Comparison of ENCODE assay signal across 20 cellular contexts in genomic region chr22:49373801-49374226, GRCh38.
DNase-seq lines count a peak whose midpoint lies in the region; FAIRE-seq and TF ChIP-seq lines count a peak whose summit lies in the region.
"Had no signal": no experiment of that assay in that cellular context is flagged by ENCODE, and none has a peak within 500 bp of the region (broad histone marks: within the 10 kb centered on the region; RNA-seq: fewer than 3 reads in every experiment).

No MANE protein-coding gene starts in this region.

- TF ChIP-seq CTCF in coronary artery (IDR thresholded peaks at IDR 0.05) (no peak), type B pancreatic cell (conservative IDR thresholded peaks at IDR 0.05) (no peak)

- no peak overlapping the region for H3K4me3 Mint-ChIP-seq in type B pancreatic cell
- H3K4me3 Mint-ChIP-seq: CD8-positive, alpha-beta memory T cell had no signal

- no peaks in the 10 kb centered on the region for H3K36me3 Mint-ChIP-seq in type B pancreatic cell
- H3K36me3 Mint-ChIP-seq: CD8-positive, alpha-beta memory T cell had no signal

- H3K9me3 Mint-ChIP-seq in type B pancreatic cell = no peaks in the 10 kb centered on the region
- H3K9me3 Mint-ChIP-seq: CD8-positive, alpha-beta memory T cell had no signal

- FAIRE-seq in urothelium cell line (lab: Jason Lieb, UNC) = no peak
- FAIRE-seq: A204.1, GM12878 had no signal

- H3K4me3 ChIP-seq in coronary artery = no peak overlapping the region
- H3K4me3 ChIP-seq: BLaER1 treated with 17β-estradiol and CSF1 and Interleukin-3, amounts not matched to agents 10 nM and 100 nM; GM12878 had no signal

- peak; percentile 32 for DNase-seq in activated CD8-positive, alpha-beta memory T cell treated with anti-CD3 and anti-CD28 coated beads for 24 hours
- DNase-seq in activated CD8-positive, alpha-beta memory T cell treated with anti-CD3 and anti-CD28 coated beads, Interleukin-2, amount 50 U/mL, for 4 hours = no peak
- DNase-seq in coronary artery (ENCODE audit: low spot score) = peak; percentile 56
- peak; percentile 62 for DNase-seq in mesenteric fat pad (ENCODE audit: low spot score)
- peak; percentile 65 for DNase-seq in type B pancreatic cell (ENCODE audit: extremely low spot score, unreplicated experiment)
- no peak for DNase-seq in urothelium cell line (ENCODE audit: low spot score)
- DNase-seq in activated effector memory CD4-positive, alpha-beta T cell treated with Interleukin-2 at 50 U/mL for 16 hours = no peak
- DNase-seq in 8988T = no peak
- DNase-seq: CD8-positive, alpha-beta memory T cell; DND-41; GDM1; GOT3; NCI-H187 treated with DMSO at 0.1 percent for 48 hours; NCI-H69; NK-92 treated with Interleukin-12 subunit alpha and Interleukin-12 subunit beta, amount 100 ng/mL, for 24 hours; OCI-M1; RPMI8226 had no signal

- H3K4me1 Mint-ChIP-seq in type B pancreatic cell (ENCODE audit: unreplicated experiment) = no peaks in the 10 kb centered on the region
- H3K4me1 Mint-ChIP-seq: CD8-positive, alpha-beta memory T cell had no signal

- no peak overlapping the region for H3K27ac ChIP-seq in coronary artery

- peaks cover 16% of the 10 kb centered on the region for H3K27me3 Mint-ChIP-seq in type B pancreatic cell

- H3K27ac Mint-ChIP-seq in type B pancreatic cell = no peak overlapping the region
- H3K27ac Mint-ChIP-seq: CD8-positive, alpha-beta memory T cell had no signal

Comparison
In these comparisons a context has a peak if more than half of its experiments do, and no peak if none do; other contexts are left out.
1. DNase-seq: peak in activated CD8-positive, alpha-beta memory T cell treated with anti-CD3 and anti-CD28 coated beads for 24 hours (single experiment), coronary artery (single experiment), mesenteric fat pad (single experiment) and type B pancreatic cell (single experiment); none in activated CD8-positive, alpha-beta memory T cell treated with anti-CD3 and anti-CD28 coated beads, Interleukin-2, amount 50 U/mL, for 4 hours (single experiment), urothelium cell line (single experiment), activated effector memory CD4-positive, alpha-beta T cell treated with Interleukin-2 at 50 U/mL for 16 hours (single experiment) and 8988T (single experiment).